ENCODE assay signal across 10 cellular contexts in the genomic region with DNA sequence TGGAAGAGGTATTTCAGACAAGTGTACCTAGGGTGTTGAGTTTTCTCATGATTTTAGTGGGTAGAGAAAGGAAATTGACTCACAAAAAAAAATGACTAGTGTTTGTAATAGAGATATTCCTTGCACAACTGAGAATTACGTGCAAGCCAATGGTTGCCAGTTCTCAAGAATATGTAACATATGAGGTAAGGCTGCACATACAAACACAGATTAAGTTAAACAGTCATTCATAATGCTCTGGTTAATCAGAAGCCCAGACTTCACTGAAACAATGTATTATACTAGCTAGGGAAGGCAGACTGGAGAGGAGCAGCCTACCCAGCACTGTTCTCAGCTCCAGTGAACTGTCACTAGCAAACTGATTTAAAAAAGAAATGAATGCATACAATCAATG.
A peak's percentile ranks its signal among the peaks of the same experiment; 100 is the strongest.
DNase-seq lines count a peak whose midpoint lies in the region; ATAC-seq and TF ChIP-seq lines count a peak whose summit lies in the region.
"Had no signal": no experiment of that assay in that cellular context is flagged by ENCODE, and none has a peak within 500 bp of the region (broad histone marks: within the 10 kb centered on the region; RNA-seq: fewer than 3 reads in every experiment).

No MANE protein-coding gene starts in this region.

- H3K27me3 Mint-ChIP-seq in activated T-helper 17 cell treated with anti-CD3 and anti-CD28 coated beads, Interleukin-2, amount 50 U/mL, for 72 hours = no peaks in the 10 kb centered on the region
- no peaks in the 10 kb centered on the region for H3K27me3 Mint-ChIP-seq in mesothelial cell of epicardium (ENCODE audit: low read depth)

- no peak for TF ChIP-seq CTCF in mesothelial cell of epicardium (IDR thresholded peaks at IDR 0.05; ENCODE audit: unreplicated experiment)
- TF ChIP-seq CTCF in GM10266 (IDR thresholded peaks at IDR 0.05; ENCODE audit: control insufficient read depth, insufficient read depth, low read depth, missing control alignments) = no peak

- DNase-seq in mesothelial cell of epicardium (ENCODE audit: low spot score in 2 of 2, unreplicated experiment in 2 of 2) (no peak), GM10266 (ENCODE audit: extremely low spot score) (no peak), GOT3 (lab: John Stamatoyannopoulos, UW) (no peak), Right ventricle myocardium superior (no peak)
- DNase-seq: CD8-positive, alpha-beta T cell; stimulated activated CD4-positive, alpha-beta T cell treated with anti-CD3 and anti-CD28 coated beads, Interleukin-4, amount 100 ng/mL, for 4 hours had no signal

- H3K4me3 Mint-ChIP-seq in activated T-helper 17 cell treated with anti-CD3 and anti-CD28 coated beads, Interleukin-2, amount 50 U/mL, for 72 hours = no peak overlapping the region
- H3K4me3 Mint-ChIP-seq in mesothelial cell of epicardium = no peak overlapping the region
- H3K4me3 Mint-ChIP-seq: CD8-positive, alpha-beta T cell had no signal

- H3K4me1 Mint-ChIP-seq in activated T-helper 17 cell treated with anti-CD3 and anti-CD28 coated beads, Interleukin-2, amount 50 U/mL, for 72 hours = no peaks in the 10 kb centered on the region
- peaks cover 30% of the 10 kb centered on the region for H3K4me1 Mint-ChIP-seq in mesothelial cell of epicardium

- no peaks in the 10 kb centered on the region for H3K36me3 Mint-ChIP-seq in activated T-helper 17 cell treated with anti-CD3 and anti-CD28 coated beads, Interleukin-2, amount 50 U/mL, for 72 hours (ENCODE audit: low read depth)
- peaks cover 8% of the 10 kb centered on the region for H3K36me3 Mint-ChIP-seq in mesothelial cell of epicardium
- H3K36me3 Mint-ChIP-seq: CD8-positive, alpha-beta T cell had no signal

- ATAC-seq in GM18520 (IDR thresholded peaks at IDR 0.05; ENCODE audit: unreplicated experiment) = peak; percentile 26
- peak; percentile 36 for ATAC-seq in HG02623 (IDR thresholded peaks at IDR 0.05; ENCODE audit: unreplicated experiment)
- ATAC-seq in activated T-helper 17 cell treated with anti-CD3 and anti-CD28 coated beads, Interleukin-2, amount 50 U/mL, for 72 hours (replicated peaks) = peak; percentile 27
- ATAC-seq in GM18519 (IDR thresholded peaks at IDR 0.05; ENCODE audit: low FRiP score, unreplicated experiment) = no peak
- no peak for ATAC-seq in Right ventricle myocardium superior (ENCODE audit: poor library complexity)
- ATAC-seq: CD8-positive, alpha-beta T cell had no signal

- no peak overlapping the region for H3K27ac Mint-ChIP-seq in activated T-helper 17 cell treated with anti-CD3 and anti-CD28 coated beads, Interleukin-2, amount 50 U/mL, for 72 hours
- peak overlapping the region; percentile 73 for H3K27ac Mint-ChIP-seq in mesothelial cell of epicardium
- H3K27ac Mint-ChIP-seq: CD8-positive, alpha-beta T cell had no signal

- intact Hi-C loops in Right ventricle myocardium superior (cut with DNase I) = no loop called here

- no peaks in the 10 kb centered on the region for H3K9me3 Mint-ChIP-seq in activated T-helper 17 cell treated with anti-CD3 and anti-CD28 coated beads, Interleukin-2, amount 50 U/mL, for 72 hours
- H3K9me3 Mint-ChIP-seq in mesothelial cell of epicardium = peaks cover 9% of the 10 kb centered on the region
- H3K9me3 Mint-ChIP-seq: CD8-positive, alpha-beta T cell had no signal

Comparison
In these comparisons a context has a peak if more than half of its experiments do, and no peak if none do; other contexts are left out.
1. ATAC-seq: peak in GM18520 (single experiment), HG02623 (single experiment) and activated T-helper 17 cell treated with anti-CD3 and anti-CD28 coated beads, Interleukin-2, amount 50 U/mL, for 72 hours (single experiment); none in GM18519 (single experiment) and Right ventricle myocardium superior (single experiment).